Comparison of ENCODE assay signal across 10 cellular contexts in genomic region chr14:54686219-54686870, GRCh38.
DNase-seq lines count a peak whose midpoint lies in the region; ATAC-seq, FAIRE-seq and TF ChIP-seq lines count a peak whose summit lies in the region.
"Had no signal": no experiment of that assay in that cellular context is flagged by ENCODE, and none has a peak within 500 bp of the region (broad histone marks: within the 10 kb centered on the region; RNA-seq: fewer than 3 reads in every experiment).

No MANE protein-coding gene starts in this region.

- H3K27ac ChIP-seq in layer of hippocampus (ENCODE audit: low read depth, low read length), result peak overlapping the region; percentile 82
- H3K27ac ChIP-seq in subcutaneous abdominal adipose tissue (ENCODE audit: low read depth, low read length), result peak overlapping the region; percentile 68

- H3K4me3 ChIP-seq in subcutaneous abdominal adipose tissue (ENCODE audit: low read depth in 1 of 5, low read length in 5 of 5), result no peak overlapping the region

- H3K27me3 Mint-ChIP-seq in chondrocyte (ENCODE audit: low read depth), result no peaks in the 10 kb centered on the region
- H3K27me3 Mint-ChIP-seq in CD14-positive monocyte (ENCODE audit: low read depth in 3 of 3), result peaks cover 2 to 8% (median 3%) of the 10 kb centered on the region in 3 donors

- peak overlapping the region in 3 of 5 donors; percentile 19 to 55 (median 49) for H3K9ac ChIP-seq in subcutaneous abdominal adipose tissue (ENCODE audit: low read length in 5 of 5)

- H3K9me3 ChIP-seq in subcutaneous abdominal adipose tissue (ENCODE audit: control insufficient read depth in 5 of 5, low read length in 5 of 5), result no peaks in the 10 kb centered on the region

- H3K9me3 Mint-ChIP-seq in chondrocyte (ENCODE audit: low read depth), result no peaks in the 10 kb centered on the region
- peaks cover 0 to 4% (median 0%) of the 10 kb centered on the region in 7 donors for H3K9me3 Mint-ChIP-seq in CD14-positive monocyte
- H3K9me3 Mint-ChIP-seq: activated naive CD4-positive, alpha-beta T cell treated with anti-CD3 and anti-CD28 coated beads, Interleukin-2, amount 50 U/mL, for 24 hours had no signal

- H3K4me3 Mint-ChIP-seq in chondrocyte (ENCODE audit: unreplicated experiment) (peak overlapping the region; percentile 36), CD14-positive monocyte (peak overlapping the region in 1 of 2 donors; percentile 37)
- H3K4me3 Mint-ChIP-seq: activated naive CD4-positive, alpha-beta T cell treated with anti-CD3 and anti-CD28 coated beads, Interleukin-2, amount 50 U/mL, for 24 hours had no signal

- H3K4me1 ChIP-seq in subcutaneous abdominal adipose tissue (ENCODE audit: control insufficient read depth in 5 of 5, insufficient read depth in 5 of 5, low read length in 5 of 5), result peaks cover 8 to 47% (median 39%) of the 10 kb centered on the region in 5 donors

- intact Hi-C loops in CD14-positive monocyte (cut with micrococcal nuclease), result no loop called here

- no peaks in the 10 kb centered on the region for H3K36me3 ChIP-seq in subcutaneous abdominal adipose tissue (ENCODE audit: control insufficient read depth in 5 of 5, insufficient read depth in 5 of 5, low read length in 5 of 5)

- no peak for TF ChIP-seq POLR2A in H54 (IDR thresholded peaks at IDR 0.05; ENCODE audit: low read depth, low read length)

- FAIRE-seq in H54 (lab: Jason Lieb, UNC), result no peak

- H3K4me1 Mint-ChIP-seq in chondrocyte (ENCODE audit: low read depth), result peaks cover 67% of the 10 kb centered on the region
- H3K4me1 Mint-ChIP-seq in CD14-positive monocyte, result peaks cover 11% of the 10 kb centered on the region
- H3K4me1 Mint-ChIP-seq: activated naive CD4-positive, alpha-beta T cell treated with anti-CD3 and anti-CD28 coated beads, Interleukin-2, amount 50 U/mL, for 24 hours had no signal

- no peak for TF ChIP-seq CTCF in chondrocyte (IDR thresholded peaks at IDR 0.05)
- TF ChIP-seq CTCF in CD14-positive monocyte (IDR thresholded peaks at IDR 0.05), result no peak

- no peaks in the 10 kb centered on the region for H3K36me3 Mint-ChIP-seq in chondrocyte (ENCODE audit: low read depth)
- H3K36me3 Mint-ChIP-seq in CD14-positive monocyte, result no peaks in the 10 kb centered on the region
- H3K36me3 Mint-ChIP-seq: activated naive CD4-positive, alpha-beta T cell treated with anti-CD3 and anti-CD28 coated beads, Interleukin-2, amount 50 U/mL, for 24 hours had no signal

- DNase-seq in H54 (ENCODE audit: insufficient read length, low spot score) (peak; percentile 17), chondrocyte (ENCODE audit: low spot score) (no peak), CD14-positive monocyte (ENCODE audit: low spot score) (no peak)
- DNase-seq in activated CD4-positive, CD25-positive, alpha-beta regulatory T cell treated with anti-CD3 and anti-CD28 coated beads, Interleukin-2, amount 50 U/mL, for 72 hours, result no peak
- DNase-seq in activated CD4-positive, alpha-beta T cell treated with anti-CD3 and anti-CD28 coated beads, Interleukin-2, amount 50 U/mL, for 4 hours, result no peak
- DNase-seq: GOT3 had no signal

- H3K27ac Mint-ChIP-seq in chondrocyte (ENCODE audit: unreplicated experiment) (peak overlapping the region; percentile 96), CD14-positive monocyte (no peak overlapping the region)
- H3K27ac Mint-ChIP-seq: activated naive CD4-positive, alpha-beta T cell treated with anti-CD3 and anti-CD28 coated beads, Interleukin-2, amount 50 U/mL, for 24 hours had no signal

- H3K27me3 ChIP-seq in layer of hippocampus (ENCODE audit: control insufficient read depth, insufficient read depth, low read length), result no peaks in the 10 kb centered on the region
- no peaks in the 10 kb centered on the region for H3K27me3 ChIP-seq in subcutaneous abdominal adipose tissue (ENCODE audit: control insufficient read depth in 5 of 5, insufficient read depth in 4 of 5, low read length in 5 of 5)

- ATAC-seq in GM19452 (IDR thresholded peaks at IDR 0.05; ENCODE audit: unreplicated experiment), result no peak
